ENCODE assay signal across 8 cellular contexts in genomic region chr10:119650692-119651513, GRCh38. TPM values are rescaled to one million over a fixed set of nuclear protein-coding genes. Genes with fewer than 3 reads are reported as not detected.
DNase-seq lines count a peak whose midpoint lies in the region; ATAC-seq, FAIRE-seq and TF ChIP-seq lines count a peak whose summit lies in the region.

Gene BAG3, plus strand, starts transcription at chr10:119651380. Its CDS starts 296 bp downstream, at chr10:119651676.

- H3K4me3 ChIP-seq in CD4-positive, alpha-beta memory T cell (ENCODE audit: low read length in 2 of 2) = peak within 1 kb of the TSS; percentile 88 to 89
- peak within 1 kb of the TSS; percentile 84 to 99 (median 99) for H3K4me3 ChIP-seq in esophagus squamous epithelium

- peaks cover 0 to 19% of the 10 kb centered on the region in 2 donors for H3K36me3 Mint-ChIP-seq in CD4-positive, alpha-beta memory T cell

- intact Hi-C loops in CD4-positive, alpha-beta memory T cell (cut with micrococcal nuclease) = loop anchor here (1.0 to 2.0 kb wide), 5 partner anchors 9 to 442 kb away; no protein-coding TSS in a partner anchor
- intact Hi-C loops in esophagus squamous epithelium (cut with DNase I) = no loop called here

- CTCF ChIA-PET in CD4-positive, alpha-beta memory T cell (lab: Charles Lee; ENCODE audit: partially characterized antibody) = interaction anchor here (1.1 kb wide), 1 partner anchor 209 kb away, joined by 3 read pairs; no protein-coding TSS in a partner anchor

- peaks cover 0 to 6% (median 0%) of the 10 kb centered on the region in 8 donors for H3K9me3 Mint-ChIP-seq in CD4-positive, alpha-beta memory T cell

- H3K36me3 ChIP-seq in CD4-positive, alpha-beta memory T cell (ENCODE audit: insufficient read depth, low read length) = no peaks in the 10 kb centered on the region
- H3K36me3 ChIP-seq in esophagus squamous epithelium = no peaks in the 10 kb centered on the region

- H3K27ac Mint-ChIP-seq in CD4-positive, alpha-beta memory T cell = peak within 1 kb of the TSS; percentile 96 to 99 (median 96)

- POLR2A ChIA-PET in CD4-positive, alpha-beta memory T cell (lab: Charles Lee; ENCODE audit: partially characterized antibody) = interaction anchor here (1.0 to 6.3 kb wide), 17 partner anchors 8 to 519 kb away, joined by 3 to 84 read pairs (median 5); partner anchors contain the start of genes GRK5, INPP5F, MCMBP and RGS10

- peak within 1 kb of the TSS; percentile 87 for H3K27ac ChIP-seq in CD4-positive, alpha-beta memory T cell (ENCODE audit: low read depth, low read length)
- peak within 1 kb of the TSS; percentile 99 to 100 (median 100) for H3K27ac ChIP-seq in esophagus squamous epithelium

- H3K4me1 Mint-ChIP-seq in CD4-positive, alpha-beta memory T cell = peaks cover 36 to 45% (median 43%) of the 10 kb centered on the region in 4 donors

- no peak for TF ChIP-seq CTCF in esophagus squamous epithelium (IDR thresholded peaks at IDR 0.05)

- peaks cover 0 to under 1% of the 10 kb centered on the region in 2 donors for H3K27me3 Mint-ChIP-seq in CD4-positive, alpha-beta memory T cell

- DNase-seq in CD4-positive, alpha-beta memory T cell = peak; percentile 66 to 80 (median 68)
- DNase-seq in RCC 7860 (ENCODE audit: low spot score) (peak; percentile 89), activated T-helper 1 cell treated with Interleukin-2 at 50 U/mL for 16 hours (ENCODE audit: low read depth) (peak; percentile 74), esophagus squamous epithelium (lab: John Stamatoyannopoulos, UW) (peak; percentile 39), myocyte (ENCODE audit: low read depth) (peak; percentile 95)
- DNase-seq in stimulated activated CD8-positive, alpha-beta memory T cell treated with anti-CD3 and anti-CD28 coated beads, Interleukin-7, amount 100 ng/mL, for 4 hours (ENCODE audit: low read depth in 2 of 2) = peak; percentile 49 to 74

- 4% methylated on average over 12 of the region's 60 CpGs for WGBS in esophagus squamous epithelium, 2 donors

- peak; percentile 77 for ATAC-seq in GM19395 (IDR thresholded peaks at IDR 0.05; ENCODE audit: unreplicated experiment)
- ATAC-seq in HG03571 (IDR thresholded peaks at IDR 0.05; ENCODE audit: unreplicated experiment) = peak; percentile 65

- TF ChIP-seq POLR2A in esophagus squamous epithelium (IDR thresholded peaks at IDR 0.05) = peak in 1 of 4 donors; percentile 90

- FAIRE-seq in RCC 7860 (lab: Jason Lieb, UNC) = no peak

- H3K9me3 ChIP-seq in CD4-positive, alpha-beta memory T cell (ENCODE audit: control insufficient read depth in 1 of 2, low read length in 2 of 2) = no peaks in the 10 kb centered on the region
- no peaks in the 10 kb centered on the region for H3K9me3 ChIP-seq in esophagus squamous epithelium

- H3K27me3 ChIP-seq in CD4-positive, alpha-beta memory T cell (ENCODE audit: insufficient read depth, low read length) = no peaks in the 10 kb centered on the region
- no peaks in the 10 kb centered on the region for H3K27me3 ChIP-seq in esophagus squamous epithelium

- H3K4me1 ChIP-seq in CD4-positive, alpha-beta memory T cell (ENCODE audit: insufficient read depth, low read length) = peaks cover 45% of the 10 kb centered on the region
- peaks cover 22 to 41% (median 27%) of the 10 kb centered on the region in 3 donors for H3K4me1 ChIP-seq in esophagus squamous epithelium

- peak within 1 kb of the TSS; percentile 94 to 100 (median 96) for H3K4me3 Mint-ChIP-seq in CD4-positive, alpha-beta memory T cell

RNA-seq across cellular contexts. Expression of gene BAG3, which starts in this region (rescaled TPM):
- 10 to 100 TPM; 20.8 to 21.6 TPM for total RNA-seq in CD4-positive, alpha-beta memory T cell
- 10 to 100 TPM in 1 of 2 donors, 1 to 10 TPM in 1; 8.5 to 27.3 TPM for polyA plus RNA-seq in CD4-positive, alpha-beta memory T cell
- total RNA-seq in esophagus squamous epithelium (100 to 1,000 TPM in 1 of 4 donors, 10 to 100 TPM in 3; 51.6 to 102 (median 57.2) TPM), myocyte (18.7 and 42.6 TPM in 2 replicates)
- 56.3 TPM for polyA plus RNA-seq in myocyte (2012)

Comparison
In these comparisons a context has a peak if more than half of its experiments do, and no peak if none do; other contexts are left out.
1. Peak in every context shown above with its lines: DNase-seq, ATAC-seq, H3K4me3 ChIP-seq and H3K27ac ChIP-seq.
2. DNase-seq: peak in every context shown above with its lines; median percentile 95 in myocyte; 89 in RCC 7860; 74 in activated T-helper 1 cell treated with Interleukin-2 at 50 U/mL for 16 hours; 68 in CD4-positive, alpha-beta memory T cell; 62 in stimulated activated CD8-positive, alpha-beta memory T cell treated with anti-CD3 and anti-CD28 coated beads, Interleukin-7, amount 100 ng/mL, for 4 hours; 39 in esophagus squamous epithelium.